ENCODE assay signal across 1 cellular context in genomic region chr6:54473328-54473727, GRCh38.
TF ChIP-seq lines count a peak whose summit lies in the region.

No MANE protein-coding gene starts in this region.

TF ChIP-seq in H1, 55 proteins besides CTCF, POLR2A, EP300 and RAD21:
- TF ChIP-seq YY1 (IDR thresholded peaks at IDR 0.05; ENCODE audit: low read depth, low read length) (no peak), CBX8 (IDR thresholded peaks at IDR 0.05; ENCODE audit: borderline replicate concordance, low read depth, low read length) (no peak), MAFK (IDR thresholded peaks at IDR 0.05; ENCODE audit: low read depth, low read length) (no peak), SIRT6 (IDR thresholded peaks at IDR 0.05; ENCODE audit: low read length) (no peak), GABPA (IDR thresholded peaks at IDR 0.05; ENCODE audit: borderline replicate concordance, insufficient read depth, low read length) (no peak), CTBP2 (IDR thresholded peaks at IDR 0.05; ENCODE audit: borderline replicate concordance, insufficient read depth, insufficient read length, low read length) (no peak), SAP30 (IDR thresholded peaks at IDR 0.05; ENCODE audit: insufficient read depth, insufficient replicate concordance, low read length) (no peak), BCL11A (IDR thresholded peaks at IDR 0.05; ENCODE audit: low read depth in 2 of 2, low read length in 2 of 2) (no peak), ATF2 (IDR thresholded peaks at IDR 0.05; ENCODE audit: low read length) (no peak), EZH2 (IDR thresholded peaks at IDR 0.05; ENCODE audit: low read depth, low read length, severe bottlenecking) (no peak), TEAD4 (IDR thresholded peaks at IDR 0.05; ENCODE audit: low read depth, low read length) (no peak), SP4 (IDR thresholded peaks at IDR 0.05; ENCODE audit: low read length) (no peak)
